ENCODE assay signal across 24 cellular contexts in genomic region chr2:240593026-240593702, GRCh38. TPM values are rescaled to one million over a fixed set of nuclear protein-coding genes. Genes with fewer than 3 reads are reported as not detected.
DNase-seq lines count a peak whose midpoint lies in the region; ATAC-seq and TF ChIP-seq lines count a peak whose summit lies in the region.
"Had no signal": no experiment of that assay in that cellular context is flagged by ENCODE, and none has a peak within 500 bp of the region (broad histone marks: within the 10 kb centered on the region; RNA-seq: fewer than 3 reads in every experiment).

No MANE protein-coding gene starts in this region.

- H3K23ac ChIP-seq in mesenchymal stem cell (ENCODE audit: low read length in 2 of 2), result no peak overlapping the region

- H2BK12ac ChIP-seq in mesenchymal stem cell (ENCODE audit: low read length in 2 of 2), result no peak overlapping the region

- no peaks in the 10 kb centered on the region for H3K27me3 Mint-ChIP-seq in activated CD8-positive, alpha-beta memory T cell treated with anti-CD3 and anti-CD28 coated beads, Interleukin-2, amount 10 ng/mL, durations not matched to agents 7 days and 5 days
- H3K27me3 Mint-ChIP-seq in progenitor cell of endocrine pancreas, result no peaks in the 10 kb centered on the region
- H3K27me3 Mint-ChIP-seq: activated naive CD4-positive, alpha-beta T cell treated with anti-CD3 and anti-CD28 coated beads, Interleukin-2, amount 50 U/mL, for 24 hours; B cell had no signal

- H3K18ac ChIP-seq in mesenchymal stem cell (ENCODE audit: low read depth in 1 of 2, low read length in 2 of 2), result no peak overlapping the region

- H3K36me3 Mint-ChIP-seq in activated CD8-positive, alpha-beta memory T cell treated with anti-CD3 and anti-CD28 coated beads, Interleukin-2, amount 10 ng/mL, durations not matched to agents 7 days and 5 days, result peaks cover 4% of the 10 kb centered on the region
- H3K36me3 Mint-ChIP-seq in progenitor cell of endocrine pancreas (ENCODE audit: insufficient read depth), result no peaks in the 10 kb centered on the region
- H3K36me3 Mint-ChIP-seq: activated naive CD4-positive, alpha-beta T cell treated with anti-CD3 and anti-CD28 coated beads, Interleukin-2, amount 50 U/mL, for 24 hours had no signal

- no peak overlapping the region for H3K4me3 Mint-ChIP-seq in activated CD8-positive, alpha-beta memory T cell treated with anti-CD3 and anti-CD28 coated beads, Interleukin-2, amount 10 ng/mL, durations not matched to agents 7 days and 5 days
- no peak overlapping the region for H3K4me3 Mint-ChIP-seq in progenitor cell of endocrine pancreas (ENCODE audit: low read depth)
- H3K4me3 Mint-ChIP-seq: activated naive CD4-positive, alpha-beta T cell treated with anti-CD3 and anti-CD28 coated beads, Interleukin-2, amount 50 U/mL, for 24 hours; B cell had no signal

- no peak overlapping the region for H4K91ac ChIP-seq in mesenchymal stem cell (ENCODE audit: low read length)

- no peak overlapping the region for H4K8ac ChIP-seq in mesenchymal stem cell (ENCODE audit: low read length)

- H3K4me3 ChIP-seq in mesenchymal stem cell (ENCODE audit: insufficient read depth in 1 of 2, low read depth in 1 of 2, low read length in 2 of 2), result no peak overlapping the region
- H3K4me3 ChIP-seq: hepatocyte, upper lobe of right lung had no signal

- peak; percentile 6 for DNase-seq in activated CD8-positive, alpha-beta memory T cell treated with anti-CD3 and anti-CD28 coated beads, Interleukin-2, amount 50 U/mL, for 4 hours
- no peak for DNase-seq in activated CD8-positive, alpha-beta memory T cell treated with anti-CD3 and anti-CD28 coated beads, Interleukin-2, amount 10 ng/mL, durations not matched to agents 7 days and 5 days
- DNase-seq in NCI-H446 (lab: John Stamatoyannopoulos, UW) (peak; percentile 80 to 93), left cardiac atrium (peak; percentile 28), progenitor cell of endocrine pancreas (ENCODE audit: low spot score, unreplicated experiment) (no peak), mesenchymal stem cell (no peak), kidney glomerular epithelial cell (lab: John Stamatoyannopoulos, UW) (no peak)
- DNase-seq: activated CD4-positive, alpha-beta T cell treated with anti-CD3 and anti-CD28 coated beads, Interleukin-2, amount 50 U/mL, for 4 hours; cerebellar nuclear complex; DMS79; effector CD4-positive, alpha-beta T cell; foreskin keratinocyte; NCI-H1930; retina; stimulated activated CD8-positive, alpha-beta memory T cell treated with anti-CD3 and anti-CD28 coated beads, Interleukin-4, amount 100 ng/mL, for 48 hours had no signal

- intact Hi-C loops in left cardiac atrium (cut with DNase I), result no loop called here

- no peak overlapping the region for H3K9ac ChIP-seq in mesenchymal stem cell (ENCODE audit: low read length)

- no peaks in the 10 kb centered on the region for H3K9me3 Mint-ChIP-seq in activated CD8-positive, alpha-beta memory T cell treated with anti-CD3 and anti-CD28 coated beads, Interleukin-2, amount 10 ng/mL, durations not matched to agents 7 days and 5 days (ENCODE audit: low read depth)
- no peaks in the 10 kb centered on the region for H3K9me3 Mint-ChIP-seq in progenitor cell of endocrine pancreas (ENCODE audit: low read depth)
- H3K9me3 Mint-ChIP-seq: activated naive CD4-positive, alpha-beta T cell treated with anti-CD3 and anti-CD28 coated beads, Interleukin-2, amount 50 U/mL, for 24 hours had no signal

- H3K4me2 ChIP-seq in mesenchymal stem cell (ENCODE audit: low read length, poor library complexity, severe bottlenecking), result no peak overlapping the region
- H3K4me2 ChIP-seq: hepatocyte had no signal

- TF ChIP-seq CTCF in progenitor cell of endocrine pancreas (IDR thresholded peaks at IDR 0.05; ENCODE audit: unreplicated experiment), result no peak

- H3K4me1 Mint-ChIP-seq in activated CD8-positive, alpha-beta memory T cell treated with anti-CD3 and anti-CD28 coated beads, Interleukin-2, amount 10 ng/mL, durations not matched to agents 7 days and 5 days, result peaks cover 16% of the 10 kb centered on the region
- H3K4me1 Mint-ChIP-seq in progenitor cell of endocrine pancreas (ENCODE audit: low read depth), result peaks cover 4% of the 10 kb centered on the region

- H3K79me1 ChIP-seq in mesenchymal stem cell (replicated peaks; ENCODE audit: low read length, poor library complexity, severe bottlenecking), result peaks cover 77% of the 10 kb centered on the region

- no peak overlapping the region for H2AK5ac ChIP-seq in mesenchymal stem cell (ENCODE audit: low read length, severe bottlenecking)

- no peaks in the 10 kb centered on the region for H3K27me3 ChIP-seq in mesenchymal stem cell (ENCODE audit: control insufficient read depth in 1 of 2, insufficient read depth in 1 of 2, low read length in 2 of 2)
- H3K27me3 ChIP-seq: foreskin keratinocyte, hepatocyte, neutrophil, upper lobe of right lung had no signal

- no peak for ATAC-seq in activated CD8-positive, alpha-beta memory T cell treated with anti-CD3 and anti-CD28 coated beads, Interleukin-2, amount 10 ng/mL, durations not matched to agents 7 days and 5 days
- ATAC-seq in left cardiac atrium (peak; percentile 16 to 47), HG03095 (IDR thresholded peaks at IDR 0.05; ENCODE audit: unreplicated experiment) (no peak)
- ATAC-seq: foreskin keratinocyte, Panc1, upper lobe of right lung had no signal

- H3K36me3 ChIP-seq in mesenchymal stem cell (ENCODE audit: control insufficient read depth in 1 of 2, insufficient read depth in 2 of 2, low read depth in 1 of 2, low read length in 2 of 2), result peaks cover 38 to 84% of the 10 kb centered on the region in 2 experiments

- H2AFZ ChIP-seq in mesenchymal stem cell (ENCODE audit: low read depth, low read length), result no peak overlapping the region
- H2AFZ ChIP-seq: hepatocyte had no signal

- H3K9me3 ChIP-seq in mesenchymal stem cell (ENCODE audit: control insufficient read depth, low read length), result no peaks in the 10 kb centered on the region
- H3K9me3 ChIP-seq: neutrophil, upper lobe of right lung had no signal

- no peak overlapping the region for H2BK5ac ChIP-seq in mesenchymal stem cell (ENCODE audit: low read depth, low read length, poor library complexity, severe bottlenecking)

- H3K27ac ChIP-seq in mesenchymal stem cell (ENCODE audit: low read length, poor library complexity, severe bottlenecking), result no peak overlapping the region
- H3K27ac ChIP-seq: foreskin keratinocyte, hepatocyte, neutrophil, upper lobe of right lung had no signal

- H3K14ac ChIP-seq in mesenchymal stem cell (ENCODE audit: low read length in 2 of 2), result no peak overlapping the region

- H2BK15ac ChIP-seq in mesenchymal stem cell (ENCODE audit: low read depth, poor library complexity, severe bottlenecking), result no peak overlapping the region

- 97% methylated on average over 20 of the region's 20 CpGs for whole genome bisulfite sequencing in mesenchymal stem cell

- no peak overlapping the region for H2BK120ac ChIP-seq in mesenchymal stem cell (ENCODE audit: low read depth, low read length)

- CTCF ChIA-PET in activated CD8-positive, alpha-beta memory T cell treated with anti-CD3 and anti-CD28 coated beads, Interleukin-2, amount 10 ng/mL, durations not matched to agents 7 days and 5 days (lab: Charles Lee), result interaction anchor here (0.9 to 1.5 kb wide), 3 partner anchors 8 to 79 kb away, joined by 3 to 6 read pairs (median 4); no protein-coding TSS in a partner anchor

- H3K4me1 ChIP-seq in mesenchymal stem cell (ENCODE audit: control insufficient read depth, insufficient read depth, low read depth, low read length), result peaks cover 18% of the 10 kb centered on the region
- H3K4me1 ChIP-seq: foreskin keratinocyte had no signal

- H3K27ac Mint-ChIP-seq in activated CD8-positive, alpha-beta memory T cell treated with anti-CD3 and anti-CD28 coated beads, Interleukin-2, amount 10 ng/mL, durations not matched to agents 7 days and 5 days, result no peak overlapping the region
- peak overlapping the region; percentile 24 for H3K27ac Mint-ChIP-seq in progenitor cell of endocrine pancreas
- H3K27ac Mint-ChIP-seq: activated naive CD4-positive, alpha-beta T cell treated with anti-CD3 and anti-CD28 coated beads, Interleukin-2, amount 50 U/mL, for 24 hours; B cell had no signal

- no peak overlapping the region for H3K4ac ChIP-seq in mesenchymal stem cell (ENCODE audit: low read depth in 1 of 2, low read length in 2 of 2)

RNA-seq across cellular contexts. Expression of gene CAPN10, which starts 6.6 kb away (rescaled TPM):
- total RNA-seq in activated CD8-positive, alpha-beta memory T cell treated with anti-CD3 and anti-CD28 coated beads, Interleukin-2, amount 10 ng/mL, durations not matched to agents 7 days and 5 days, result 10 to 100 TPM; 54.0 to 75.8 TPM
- total RNA-seq in left cardiac atrium, result 10 to 100 TPM; 17.9 to 26.6 TPM
- total RNA-seq in progenitor cell of endocrine pancreas, result 65.5 and 67.2 TPM in 2 replicates
- 8.9 TPM for polyA plus RNA-seq in mesenchymal stem cell (2013, experiment 1 of 2)
- polyA plus RNA-seq in mesenchymal stem cell (2013, experiment 2 of 2), result 8.8 TPM

RNA-seq across cellular contexts. Expression of gene RNPEPL1, which starts 24.9 kb away (rescaled TPM):
- total RNA-seq in activated CD8-positive, alpha-beta memory T cell treated with anti-CD3 and anti-CD28 coated beads, Interleukin-2, amount 10 ng/mL, durations not matched to agents 7 days and 5 days, result 100 to 1,000 TPM; 101 to 152 TPM
- total RNA-seq in left cardiac atrium (10 to 100 TPM; 47.3 to 67.6 TPM), progenitor cell of endocrine pancreas (50.8 and 52.2 TPM in 2 replicates)
- 42.6 TPM for polyA plus RNA-seq in mesenchymal stem cell (2013, experiment 1 of 2)
- polyA plus RNA-seq in mesenchymal stem cell (2013, experiment 2 of 2), result 43.8 TPM

RNA-seq across cellular contexts. Expression of gene GPR35, which starts 32.1 kb away (rescaled TPM):
- 10 to 100 TPM; 14.4 to 35.4 TPM for total RNA-seq in activated CD8-positive, alpha-beta memory T cell treated with anti-CD3 and anti-CD28 coated beads, Interleukin-2, amount 10 ng/mL, durations not matched to agents 7 days and 5 days
- total RNA-seq in left cardiac atrium, result 1 to 10 TPM; 1.1 to 1.3 TPM
- total RNA-seq in progenitor cell of endocrine pancreas, result 5.8 and 6.5 TPM in 2 replicates
- polyA plus RNA-seq in mesenchymal stem cell (2013, experiment 1 of 2), result 0.15 TPM
- polyA plus RNA-seq in mesenchymal stem cell (2013, experiment 2 of 2), result 0.21 TPM
- total RNA-seq: epithelial cell of proximal tubule, SK-MEL-5 had no signal

RNA-seq across cellular contexts. Expression of gene DUSP28, which starts 33.0 kb away (rescaled TPM):
- total RNA-seq in activated CD8-positive, alpha-beta memory T cell treated with anti-CD3 and anti-CD28 coated beads, Interleukin-2, amount 10 ng/mL, durations not matched to agents 7 days and 5 days, result 10 to 100 TPM; 10.0 to 10.1 TPM
- 1 to 10 TPM; 8.1 to 8.2 TPM for total RNA-seq in left cardiac atrium
- 4.9 and 6.4 TPM in 2 replicates for total RNA-seq in progenitor cell of endocrine pancreas
- 3.5 TPM for polyA plus RNA-seq in mesenchymal stem cell (2013, experiment 1 of 2)
- polyA plus RNA-seq in mesenchymal stem cell (2013, experiment 2 of 2), result 4.1 TPM

RNA-seq across cellular contexts. Expression of gene ANKMY1, which starts 35.4 kb away (rescaled TPM):
- total RNA-seq in activated CD8-positive, alpha-beta memory T cell treated with anti-CD3 and anti-CD28 coated beads, Interleukin-2, amount 10 ng/mL, durations not matched to agents 7 days and 5 days, result 10 to 100 TPM; 21.3 to 33.5 TPM
- total RNA-seq in left cardiac atrium (1 to 10 TPM; 4.9 to 8.1 TPM), progenitor cell of endocrine pancreas (29.0 and 29.2 TPM in 2 replicates)
- 3.6 TPM for polyA plus RNA-seq in mesenchymal stem cell (2013, experiment 1 of 2)
- 2.7 TPM for polyA plus RNA-seq in mesenchymal stem cell (2013, experiment 2 of 2)

Comparison
In these comparisons a context has a peak if more than half of its experiments do, and no peak if none do; other contexts are left out.
1. DNase-seq: peak in activated CD8-positive, alpha-beta memory T cell treated with anti-CD3 and anti-CD28 coated beads, Interleukin-2, amount 50 U/mL, for 4 hours (single experiment), NCI-H446 (2 of 2) and left cardiac atrium (single experiment); none in activated CD8-positive, alpha-beta memory T cell treated with anti-CD3 and anti-CD28 coated beads, Interleukin-2, amount 10 ng/mL, durations not matched to agents 7 days and 5 days (single experiment), progenitor cell of endocrine pancreas (single experiment), mesenchymal stem cell (single experiment) and kidney glomerular epithelial cell (single experiment).
2. ATAC-seq: peak in left cardiac atrium (2 of 2); none in activated CD8-positive, alpha-beta memory T cell treated with anti-CD3 and anti-CD28 coated beads, Interleukin-2, amount 10 ng/mL, durations not matched to agents 7 days and 5 days (single experiment) and HG03095 (single experiment).